9 cellular contexts compared by ENCODE assay signal in the genomic region with DNA sequence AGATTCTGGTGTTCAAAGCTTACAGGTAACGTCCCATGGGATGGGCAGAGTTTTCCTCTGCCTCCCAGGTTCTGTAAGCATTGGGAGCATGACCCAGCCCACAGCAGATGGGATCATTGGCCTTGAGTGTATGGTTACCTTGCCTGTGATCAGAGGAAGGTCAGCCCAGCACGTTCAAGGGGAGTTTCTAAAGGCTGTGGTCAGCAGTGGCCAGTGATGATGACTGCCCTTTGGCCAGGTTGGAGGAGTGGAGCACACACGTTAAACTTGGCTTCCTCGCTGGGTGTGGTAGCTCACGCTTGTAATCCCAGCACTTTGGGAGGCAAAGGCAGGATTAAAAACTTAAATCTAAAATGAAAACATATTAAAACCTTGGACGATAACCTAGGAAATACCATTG. TPM values are rescaled to one million over a fixed set of nuclear protein-coding genes. Genes with fewer than 3 reads are reported as not detected.
"Had no signal": no experiment of that assay in that cellular context is flagged by ENCODE, and none has a peak within 500 bp of the region (broad histone marks: within the 10 kb centered on the region; RNA-seq: fewer than 3 reads in every experiment).

No MANE protein-coding gene starts in this region.

RNA-seq across cellular contexts. Expression of gene LGALS9C, which starts 51.8 kb away (rescaled TPM):
- total RNA-seq: subcutaneous adipose tissue, temporal lobe, thoracic aorta, thyroid gland, tibial nerve, upper lobe of right lung, ureter, urinary bladder, uterus had no signal
